Comparison of ENCODE assay signal across 1 cellular context in the genomic region with DNA sequence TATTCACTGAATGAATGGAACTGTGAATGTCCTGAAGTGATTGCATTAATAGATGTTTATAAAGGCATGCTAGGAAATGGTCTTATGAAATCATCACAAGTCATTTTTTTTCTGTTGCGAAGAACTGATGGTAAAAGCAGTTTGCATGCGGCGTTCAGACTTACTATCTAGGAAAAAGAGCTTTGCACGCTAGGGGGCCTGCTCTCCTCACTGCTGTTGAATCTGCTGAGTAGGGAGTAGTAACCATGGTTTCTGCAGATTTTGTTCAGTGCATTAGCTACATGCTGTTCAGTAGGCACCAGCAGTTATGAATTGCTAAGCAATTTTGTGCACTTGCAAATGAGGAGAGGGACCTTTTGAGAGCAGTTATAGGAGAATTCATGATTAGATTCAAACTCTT.
TF ChIP-seq lines count a peak whose summit lies in the region.

No MANE protein-coding gene starts in this region.

TF ChIP-seq in IMR-90, 13 proteins besides CTCF, POLR2A, EP300 and RAD21 (continued from another document):
- no peak for TF ChIP-seq ELK1 (IDR thresholded peaks at IDR 0.05; ENCODE audit: borderline replicate concordance, low read depth, low read length)
- TF ChIP-seq SMC3 (IDR thresholded peaks at IDR 0.05; ENCODE audit: low read depth, low read length): peak; percentile 76
- TF ChIP-seq NFE2L2 (IDR thresholded peaks at IDR 0.05; ENCODE audit: low read depth, low read length): peak; percentile 29; the same call in 1 of the 2 replicates
